Comparison of ENCODE assay signal across 26 cellular contexts in the genomic region with DNA sequence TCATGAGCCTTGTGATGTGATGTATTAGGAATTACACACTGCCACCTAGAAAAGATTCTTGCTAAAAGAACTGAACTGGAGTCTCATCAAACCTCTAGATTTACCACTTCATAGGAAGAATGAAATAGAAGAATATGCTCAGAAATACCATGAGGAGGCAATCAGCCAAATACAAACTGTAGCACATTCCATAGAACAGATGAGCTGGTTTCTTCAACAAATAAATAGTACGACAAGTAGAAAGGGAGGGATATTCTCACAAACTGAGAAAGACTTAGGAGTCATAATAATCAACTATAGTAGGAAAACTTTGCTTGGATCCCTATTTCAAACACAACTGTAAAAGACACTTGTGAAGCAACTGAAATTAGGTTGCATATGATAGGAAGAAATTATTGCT. TPM values are rescaled to one million over a fixed set of nuclear protein-coding genes. Genes with fewer than 3 reads are reported as not detected.
"Had no signal": no experiment of that assay in that cellular context is flagged by ENCODE, and none has a peak within 500 bp of the region (broad histone marks: within the 10 kb centered on the region; RNA-seq: fewer than 3 reads in every experiment).

No MANE protein-coding gene starts in this region.

- H3K27me3 Mint-ChIP-seq: effector memory CD8-positive, alpha-beta T cell; naive thymus-derived CD4-positive, alpha-beta T cell had no signal

- H3K4me1 ChIP-seq: esophagus squamous epithelium, gastrocnemius medialis, heart right ventricle, left lung, lower lobe of right lung had no signal

- H3K27ac Mint-ChIP-seq: effector memory CD8-positive, alpha-beta T cell; endodermal cell had no signal

- H3K27ac ChIP-seq: coronary artery, dorsolateral prefrontal cortex, epithelial cell of prostate, esophagus squamous epithelium, gastrocnemius medialis, heart right ventricle, hepatocyte, left lung, lower lobe of right lung had no signal

- H2AFZ ChIP-seq: hepatocyte had no signal

- ATAC-seq: effector memory CD8-positive, alpha-beta T cell; esophagus mucosa; gastrocnemius medialis; heart right ventricle; left cardiac atrium; left lung; left ventricle myocardium superior; lower lobe of right lung; naive thymus-derived CD4-positive, alpha-beta T cell had no signal

- H3K9me3 Mint-ChIP-seq: effector memory CD8-positive, alpha-beta T cell; endodermal cell; immature natural killer cell; naive thymus-derived CD4-positive, alpha-beta T cell had no signal

- H3K4me2 ChIP-seq: hepatocyte had no signal

- H3K4me3 Mint-ChIP-seq: effector memory CD8-positive, alpha-beta T cell; endodermal cell; immature natural killer cell; naive thymus-derived CD4-positive, alpha-beta T cell had no signal

- H3K4me1 Mint-ChIP-seq: endodermal cell, immature natural killer cell had no signal

- H3K9me3 ChIP-seq: esophagus squamous epithelium, gastrocnemius medialis, heart right ventricle, left lung, lower lobe of right lung had no signal

- DNase-seq: dermis blood vessel endothelial cell; dorsolateral prefrontal cortex; effector CD4-positive, alpha-beta T cell; effector memory CD8-positive, alpha-beta T cell; endodermal cell; erythroblast; esophagus squamous epithelium; foreskin fibroblast; foreskin melanocyte; gastrocnemius medialis; glutamatergic neuron; head of caudate nucleus; heart right ventricle; hypothalamus; immature natural killer cell; left cardiac atrium; left lung; left ventricle myocardium superior; lower lobe of right lung; mesendoderm; midbrain; naive thymus-derived CD4-positive, alpha-beta T cell had no signal

- H3K27me3 ChIP-seq: dorsolateral prefrontal cortex, esophagus squamous epithelium, gastrocnemius medialis, heart right ventricle, hepatocyte, left lung had no signal

- H3K4me3 ChIP-seq: coronary artery, dorsolateral prefrontal cortex, esophagus squamous epithelium, gastrocnemius medialis, heart right ventricle, hepatocyte, left lung, lower lobe of right lung had no signal

RNA-seq across cellular contexts. Expression of a gene that starts 28.1 kb away (rescaled TPM):
- polyA plus RNA-seq: hepatocyte had no signal
